Comparison of ENCODE assay signal across 1 cellular context in genomic region chrX:115940888-115941332, GRCh38.
TF ChIP-seq lines count a peak whose summit lies in the region.

No MANE protein-coding gene starts in this region.

TF ChIP-seq in HEK293, 187 proteins besides CTCF, POLR2A, EP300 and RAD21 (continued from another document and continues in another):
- TF ChIP-seq ZBTB44 (tag by site-specific recombination; IDR thresholded peaks at IDR 0.05) = no peak
- no peak for TF ChIP-seq ZNF280C (tag by site-specific recombination; IDR thresholded peaks at IDR 0.05)
- no peak for TF ChIP-seq ZNF561 (tag by site-specific recombination; IDR thresholded peaks at IDR 0.05; ENCODE audit: borderline replicate concordance)
- no peak for TF ChIP-seq ZNF266 (tag by site-specific recombination; IDR thresholded peaks at IDR 0.05; ENCODE audit: low read depth)
- no peak for TF ChIP-seq ZFHX2 (tag by site-specific recombination; conservative IDR thresholded peaks at IDR 0.05)
- no peak for TF ChIP-seq ZNF621 (tag by site-specific recombination; IDR thresholded peaks at IDR 0.05)
- TF ChIP-seq MYNN (tag by site-specific recombination; IDR thresholded peaks at IDR 0.05; ENCODE audit: borderline replicate concordance) = no peak
- no peak for TF ChIP-seq OVOL3 (tag by site-specific recombination; IDR thresholded peaks at IDR 0.05)
- no peak for TF ChIP-seq ZNF24 (tag by site-specific recombination; IDR thresholded peaks at IDR 0.05)
- peak; percentile 85 for TF ChIP-seq ZNF660 (tag by site-specific recombination; IDR thresholded peaks at IDR 0.05)
- no peak for TF ChIP-seq ZNF791 (tag by site-specific recombination; IDR thresholded peaks at IDR 0.05)
- TF ChIP-seq ZNF18 (tag by site-specific recombination; IDR thresholded peaks at IDR 0.05) = no peak
- TF ChIP-seq ZNF350 (tag by site-specific recombination; IDR thresholded peaks at IDR 0.05) = no peak
- no peak for TF ChIP-seq GLI2 (tag by site-specific recombination; IDR thresholded peaks at IDR 0.05; ENCODE audit: borderline replicate concordance, low read depth)
- TF ChIP-seq ZNF654 (tag by site-specific recombination; IDR thresholded peaks at IDR 0.05; ENCODE audit: low read depth) = peak; percentile 100
- TF ChIP-seq ZNF140 (tag by site-specific recombination; IDR thresholded peaks at IDR 0.05) = no peak
- no peak for TF ChIP-seq ZNF645 (tag by site-specific recombination; IDR thresholded peaks at IDR 0.05)
- TF ChIP-seq KLF8 (tag by site-specific recombination; IDR thresholded peaks at IDR 0.05) = peak; percentile 62
- no peak for TF ChIP-seq ZNF596 (tag by site-specific recombination; IDR thresholded peaks at IDR 0.05)
- no peak for TF ChIP-seq ZNF544 (tag by site-specific recombination; IDR thresholded peaks at IDR 0.05)
- no peak for TF ChIP-seq ZNF529 (tag by site-specific recombination; IDR thresholded peaks at IDR 0.05; ENCODE audit: insufficient replicate concordance)
- no peak for TF ChIP-seq ZBTB20 (tag by site-specific recombination; IDR thresholded peaks at IDR 0.05)
- no peak for TF ChIP-seq GLI4 (tag by site-specific recombination; IDR thresholded peaks at IDR 0.05)
- no peak for TF ChIP-seq SCRT2 (tag by site-specific recombination; IDR thresholded peaks at IDR 0.05)
- TF ChIP-seq ZBTB26 (tag by site-specific recombination; optimal IDR thresholded peaks at IDR 0.05) = no peak
- no peak for TF ChIP-seq PRDM4 (tag by site-specific recombination; IDR thresholded peaks at IDR 0.05)
- TF ChIP-seq KLF1 (tag by site-specific recombination; IDR thresholded peaks at IDR 0.05) = no peak
- no peak for TF ChIP-seq REST (tag by site-specific recombination; IDR thresholded peaks at IDR 0.05)
- no peak for TF ChIP-seq ZNF362 (tag by site-specific recombination; IDR thresholded peaks at IDR 0.05)
- TF ChIP-seq ZNF560 (tag by site-specific recombination; IDR thresholded peaks at IDR 0.05; ENCODE audit: borderline replicate concordance) = no peak
- TF ChIP-seq ZNF112 (tag by site-specific recombination; IDR thresholded peaks at IDR 0.05) = no peak
- TF ChIP-seq GLIS2 (tag by site-specific recombination; IDR thresholded peaks at IDR 0.05) = no peak
- no peak for TF ChIP-seq BCL6B (tag by site-specific recombination; IDR thresholded peaks at IDR 0.05)
- peak; percentile 43 for TF ChIP-seq ZBTB8A (tag by site-specific recombination; IDR thresholded peaks at IDR 0.05)
- no peak for TF ChIP-seq ZNF23 (tag by site-specific recombination; IDR thresholded peaks at IDR 0.05; ENCODE audit: borderline replicate concordance)
- TF ChIP-seq ZEB2 (tag by site-specific recombination; IDR thresholded peaks at IDR 0.05) = peak; percentile 65
- TF ChIP-seq YY2 (tag by site-specific recombination; IDR thresholded peaks at IDR 0.05) = no peak
- no peak for TF ChIP-seq ZNF211 (tag by site-specific recombination; IDR thresholded peaks at IDR 0.05; ENCODE audit: low read depth)
- TF ChIP-seq ZNF548 (tag by site-specific recombination; IDR thresholded peaks at IDR 0.05) = no peak
- TF ChIP-seq ZNF677 (tag by site-specific recombination; IDR thresholded peaks at IDR 0.05) = no peak
- peak; percentile 42; the same call in 1 of the 2 replicates for TF ChIP-seq ZNF513 (tag by site-specific recombination; IDR thresholded peaks at IDR 0.05)
